In genomic region chr9:132789706-132790105, GRCh38 we compare ENCODE assay signal across 1 cellular context.
A peak's percentile ranks its signal among the peaks of the same experiment; 100 is the strongest.
TF ChIP-seq lines count a peak whose summit lies in the region.

No MANE protein-coding gene starts in this region.

TF ChIP-seq in K562, 482 proteins besides CTCF, POLR2A, EP300 and RAD21 (continued from another document):
- TF ChIP-seq CUX1 (CRISPR knock-in tag; IDR thresholded peaks at IDR 0.05) (no peak), MAFF (IDR thresholded peaks at IDR 0.05; ENCODE audit: low read length) (peak; percentile 38; the same call in 1 of the 2 replicates), THRB (CRISPR knock-in tag; conservative IDR thresholded peaks at IDR 0.05) (no peak), KDM1A (IDR thresholded peaks at IDR 0.05) (peak; percentile 27 to 55; a peak in 3 of 4 replicates), NR2C1 (IDR thresholded peaks at IDR 0.05) (no peak), NR2C1 (tag; IDR thresholded peaks at IDR 0.05) (peak; percentile 71), ZNF143 (CRISPR knock-in tag; IDR thresholded peaks at IDR 0.05) (no peak), ZNF24 (IDR thresholded peaks at IDR 0.05) (0 out of 2 replicates have a peak, but pooled peaks have one; percentile 45)
